ENCODE assay signal across 9 cellular contexts in the genomic region with DNA sequence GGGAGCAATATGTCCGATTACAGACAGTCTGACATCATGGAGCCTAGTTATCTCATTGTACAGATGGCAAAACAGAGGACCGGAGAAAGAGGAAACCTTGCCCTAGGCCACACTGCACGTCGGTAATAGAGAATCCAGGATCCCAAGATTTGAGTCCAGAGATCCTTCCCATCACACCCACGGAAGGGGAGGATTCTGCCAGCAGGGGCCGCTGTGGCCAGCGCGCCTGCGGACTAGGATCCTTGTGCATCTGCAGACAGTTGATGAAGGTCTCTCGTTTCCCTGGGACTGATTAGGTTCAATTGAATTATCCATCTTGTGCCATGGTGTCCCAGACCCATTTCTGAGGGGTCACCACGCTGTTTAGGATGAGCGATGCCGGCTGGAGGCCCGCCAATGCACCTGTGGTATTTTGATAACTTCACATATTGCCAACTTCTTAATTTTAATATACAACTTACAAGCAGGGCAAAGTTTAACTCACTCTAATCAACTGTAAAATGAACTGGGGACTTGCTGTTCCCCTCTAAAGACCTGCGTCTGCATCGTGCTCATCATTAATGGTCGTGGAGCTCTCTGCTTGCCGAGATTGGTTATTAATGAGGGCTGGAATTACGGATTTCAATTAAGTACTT.
DNase-seq lines count a peak whose midpoint lies in the region; ATAC-seq, FAIRE-seq and TF ChIP-seq lines count a peak whose summit lies in the region.
"Had no signal": no experiment of that assay in that cellular context is flagged by ENCODE, and none has a peak within 500 bp of the region (broad histone marks: within the 10 kb centered on the region; RNA-seq: fewer than 3 reads in every experiment).

No MANE protein-coding gene starts in this region.

- no peak overlapping the region for H3K4me2 ChIP-seq in K562 (ENCODE audit: insufficient read depth, low read length)

- H3K36me3 Mint-ChIP-seq in CD4-positive, alpha-beta T cell (ENCODE audit: low read depth), result no peaks in the 10 kb centered on the region
- H3K36me3 Mint-ChIP-seq: stimulated activated naive B cell treated with anti-CD40 and anti-IgM and Interleukin-4, amounts not matched to agents 10 μg/mL and 1 μg/mL and 100 μg/mL, for 72 hours had no signal

- WGBS in K562 (ENCODE audit: insufficient coverage, low coverage, missing lambda C conversion rate), result under 1% methylated on average over 19 of the region's 19 CpGs
- WGBS in lower leg skin, 2 donors, result 46 to 52% methylated on average over 19 of the region's 19 CpGs

- TF ChIP-seq RAD21 in Ishikawa (IDR thresholded peaks at IDR 0.05; ENCODE audit: low read depth) (peak; percentile 54), K562 (CRISPR knock-in tag; conservative IDR thresholded peaks at IDR 0.05 in 1 of 2, IDR thresholded peaks at IDR 0.05 in 1 of 2) (peak; percentile 22 to 50; a peak in 3 of 4 replicates)

- H3K9me3 ChIP-seq in K562 (replicated peaks; ENCODE audit: control insufficient read depth, insufficient read depth, low read depth, low read length) (no peaks in the 10 kb centered on the region), left lung (no peaks in the 10 kb centered on the region)
- no peaks in the 10 kb centered on the region for H3K9me3 ChIP-seq in CD4-positive, alpha-beta T cell (ENCODE audit: control insufficient read depth, low read length)

- CTCF ChIA-PET in K562 (lab: Yijun Ruan, JAX; ENCODE audit: low intra/inter-chr PET ratio), result interaction anchor here (1.0 kb wide), 1 partner anchor 515 kb away, joined by 3 read pairs; no protein-coding TSS in a partner anchor
- CTCF ChIA-PET in CD4-positive, alpha-beta T cell (lab: Charles Lee), result no interaction called here

- ATAC-seq in K562 (peak; percentile 89), left lung (peak; percentile 72)
- ATAC-seq in CD4-positive, alpha-beta T cell (ENCODE audit: poor library complexity), result no peak

- DNase-seq in EH (ENCODE audit: low read depth), result peak; percentile 45
- peak; percentile 39 to 52 (median 48) for DNase-seq in K562 (ENCODE audit: extremely low read depth in 1 of 4, low spot score in 3 of 4)
- peak in 1 of 2 donors; percentile 86 for DNase-seq in left lung
- DNase-seq in lower leg skin (ENCODE audit: low spot score in 2 of 2), result no peak
- DNase-seq in CD4-positive, alpha-beta T cell, result no peak
- no peak for DNase-seq in NCI-H2227 treated with DMSO at 0.1 percent for 48 hours (lab: John Stamatoyannopoulos, UW)
- no peak for DNase-seq in COR-L47 (lab: John Stamatoyannopoulos, UW)
- DNase-seq: stimulated activated naive B cell treated with anti-CD40 and anti-IgM and Interleukin-4, amounts not matched to agents 10 μg/mL and 1 μg/mL and 100 μg/mL, for 72 hours had no signal

- H3K27me3 ChIP-seq in K562 (ENCODE audit: control insufficient read depth in 2 of 2, insufficient read depth in 2 of 2, low read length in 2 of 2) (no peaks in the 10 kb centered on the region), left lung (no peaks in the 10 kb centered on the region)
- no peaks in the 10 kb centered on the region for H3K27me3 ChIP-seq in CD4-positive, alpha-beta T cell (ENCODE audit: control insufficient read depth, insufficient read depth, low read length)

- peak; percentile 57 to 88 (median 74); a peak in 5 of 6 replicates for TF ChIP-seq CTCF in K562 (IDR thresholded peaks at IDR 0.05 in 2 of 3, conservative IDR thresholded peaks at IDR 0.05 in 1 of 3; ENCODE audit: insufficient read depth in 2 of 3, low read depth in 1 of 3, low read length in 3 of 3)
- TF ChIP-seq CTCF in left lung (IDR thresholded peaks at IDR 0.05), result peak; percentile 47 to 55
- no peak for TF ChIP-seq CTCF in lower leg skin (IDR thresholded peaks at IDR 0.05)
- no peak for TF ChIP-seq CTCF in CD4-positive, alpha-beta T cell (IDR thresholded peaks at IDR 0.05)

- in situ Hi-C loops in K562 (cut with MboI), result no loop called here

- H4K20me1 ChIP-seq in K562 (replicated peaks; ENCODE audit: control insufficient read depth, insufficient read depth, low read length), result no peaks in the 10 kb centered on the region

- peaks cover 17% of the 10 kb centered on the region for H3K27me3 Mint-ChIP-seq in CD4-positive, alpha-beta T cell

- TF ChIP-seq EP300 in Ishikawa (IDR thresholded peaks at IDR 0.05; ENCODE audit: borderline replicate concordance) (no peak), K562 (IDR thresholded peaks at IDR 0.05; ENCODE audit: low read length) (no peak)

- H3K27ac ChIP-seq in K562 (ENCODE audit: extremely low read depth, low read depth, low read length), result no peak overlapping the region
- no peak overlapping the region for H3K27ac ChIP-seq in left lung
- H3K27ac ChIP-seq in CD4-positive, alpha-beta T cell (ENCODE audit: low read depth, low read length), result no peak overlapping the region

- H3K79me2 ChIP-seq in K562 (ENCODE audit: control insufficient read depth, insufficient read depth, low read length), result no peaks in the 10 kb centered on the region

- H3K27ac Mint-ChIP-seq in CD4-positive, alpha-beta T cell, result no peak overlapping the region
- H3K27ac Mint-ChIP-seq: stimulated activated naive B cell treated with anti-CD40 and anti-IgM and Interleukin-4, amounts not matched to agents 10 μg/mL and 1 μg/mL and 100 μg/mL, for 72 hours had no signal

- H3K4me3 ChIP-seq in K562 (no peak overlapping the region), left lung (no peak overlapping the region), lower leg skin (ENCODE audit: low read depth, poor library complexity, severe bottlenecking) (no peak overlapping the region)

- H3K9me3 Mint-ChIP-seq in CD4-positive, alpha-beta T cell, result no peaks in the 10 kb centered on the region

- TF ChIP-seq POLR2A in K562 (conservative IDR thresholded peaks at IDR 0.05), result no peak
- no peak for TF ChIP-seq POLR2A in lower leg skin (IDR thresholded peaks at IDR 0.05)

- no peak overlapping the region for H2AFZ ChIP-seq in K562 (ENCODE audit: low read depth, low read length)

- no TSS peak for BruUV-seq in K562 (replicated peaks; lab: Mats Ljungman, UMichigan)

- intact Hi-C loops in K562 (cut with micrococcal nuclease), result loop anchor here (10.0 kb wide), 2 partner anchors 407 to 513 kb away; no protein-coding TSS in a partner anchor
- intact Hi-C loops in left lung (cut with DNase I), result loop anchor here in 1 of 2 donors (10.0 kb wide), 1 partner anchor 407 kb away; no protein-coding TSS in a partner anchor
- intact Hi-C loops in lower leg skin (cut with DNase I; ENCODE audit: low total_unique reads), result no loop called here
- intact Hi-C loops in CD4-positive, alpha-beta T cell (cut with DNase I, micrococcal nuclease), result no loop called here

- FAIRE-seq in K562 (lab: Jason Lieb, UNC), result peak; percentile 80

- no peak overlapping the region for H3K4me3 Mint-ChIP-seq in CD4-positive, alpha-beta T cell
- H3K4me3 Mint-ChIP-seq: stimulated activated naive B cell treated with anti-CD40 and anti-IgM and Interleukin-4, amounts not matched to agents 10 μg/mL and 1 μg/mL and 100 μg/mL, for 72 hours had no signal

- POLR2A ChIA-PET in K562 (lab: Yijun Ruan, JAX), result no interaction called here
- POLR2A ChIA-PET in CD4-positive, alpha-beta T cell (lab: Charles Lee), result no interaction called here

- no peaks in the 10 kb centered on the region for H3K36me3 ChIP-seq in K562 (ENCODE audit: control insufficient read depth, insufficient read depth, low read length)
- H3K36me3 ChIP-seq in left lung, result no peaks in the 10 kb centered on the region

- H3K9me1 ChIP-seq in K562 (ENCODE audit: control insufficient read depth, insufficient read depth, low read length), result no peaks in the 10 kb centered on the region

- H3K4me1 Mint-ChIP-seq in CD4-positive, alpha-beta T cell (ENCODE audit: low read depth), result no peaks in the 10 kb centered on the region
- H3K4me1 Mint-ChIP-seq: stimulated activated naive B cell treated with anti-CD40 and anti-IgM and Interleukin-4, amounts not matched to agents 10 μg/mL and 1 μg/mL and 100 μg/mL, for 72 hours had no signal

- no peak overlapping the region for H3K9ac ChIP-seq in K562 (ENCODE audit: insufficient read depth in 1 of 2, low read depth in 2 of 2, low read length in 2 of 2)

- H3K4me1 ChIP-seq in K562 (replicated peaks in 1 of 2; ENCODE audit: control insufficient read depth in 2 of 2, insufficient read depth in 2 of 2, low read length in 2 of 2) (no peaks in the 10 kb centered on the region), left lung (peaks cover 10 to 12% of the 10 kb centered on the region in 2 donors)

TF ChIP-seq in Ishikawa, 13 proteins besides CTCF, POLR2A, EP300 and RAD21 (continues in another document):
- TF ChIP-seq, protein P1, sequence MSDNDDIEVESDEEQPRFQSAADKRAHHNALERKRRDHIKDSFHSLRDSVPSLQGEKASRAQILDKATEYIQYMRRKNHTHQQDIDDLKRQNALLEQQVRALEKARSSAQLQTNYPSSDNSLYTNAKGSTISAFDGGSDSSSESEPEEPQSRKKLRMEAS (IDR thresholded peaks at IDR 0.05), result no peak
- TF ChIP-seq YY1 (IDR thresholded peaks at IDR 0.05; ENCODE audit: low read depth) (no peak), TAF1 (IDR thresholded peaks at IDR 0.05; ENCODE audit: low read depth) (no peak), NFIC (IDR thresholded peaks at IDR 0.05) (no peak), TEAD4 (IDR thresholded peaks at IDR 0.05) (no peak)

TF ChIP-seq in K562, 482 proteins besides CTCF, POLR2A, EP300 and RAD21 (continues in another document):
- TF ChIP-seq KLF16 (IDR thresholded peaks at IDR 0.05) (peak; percentile 31; the same call in 1 of the 2 replicates), SMC3 (conservative IDR thresholded peaks at IDR 0.05; ENCODE audit: insufficient read depth, low read depth, low read length) (peak; percentile 22; the same call in 1 of the 2 replicates), POLR2H (tag; IDR thresholded peaks at IDR 0.05; ENCODE audit: low read depth) (no peak), RCOR1 (IDR thresholded peaks at IDR 0.05; ENCODE audit: borderline replicate concordance in 1 of 2, low read depth in 2 of 2, low read length in 2 of 2) (0 out of 4 replicates have a peak, but pooled peaks of 1 of the 2 experiments have one; percentile 22)
- TF ChIP-seq, protein P2, sequence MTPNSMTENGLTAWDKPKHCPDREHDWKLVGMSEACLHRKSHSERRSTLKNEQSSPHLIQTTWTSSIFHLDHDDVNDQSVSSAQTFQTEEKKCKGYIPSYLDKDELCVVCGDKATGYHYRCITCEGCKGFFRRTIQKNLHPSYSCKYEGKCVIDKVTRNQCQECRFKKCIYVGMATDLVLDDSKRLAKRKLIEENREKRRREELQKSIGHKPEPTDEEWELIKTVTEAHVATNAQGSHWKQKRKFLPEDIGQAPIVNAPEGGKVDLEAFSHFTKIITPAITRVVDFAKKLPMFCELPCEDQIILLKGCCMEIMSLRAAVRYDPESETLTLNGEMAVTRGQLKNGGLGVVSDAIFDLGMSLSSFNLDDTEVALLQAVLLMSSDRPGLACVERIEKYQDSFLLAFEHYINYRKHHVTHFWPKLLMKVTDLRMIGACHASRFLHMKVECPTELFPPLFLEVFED (CRISPR knock-in tag; conservative IDR thresholded peaks at IDR 0.05), result no peak

Comparison
In these comparisons a context has a peak if more than half of its experiments do, and no peak if none do; other contexts are left out.
1. DNase-seq: peak in EH (single experiment) and K562 (4 of 4); none in lower leg skin (0 of 2), CD4-positive, alpha-beta T cell (0 of 10), NCI-H2227 treated with DMSO at 0.1 percent for 48 hours (single experiment) and COR-L47 (single experiment).
2. CTCF ChIP-seq: peak in K562 (3 of 3) and left lung (2 of 2); none in lower leg skin (0 of 3) and CD4-positive, alpha-beta T cell (single experiment).